ENCODE assay signal across 11 cellular contexts in genomic region chr10:124875596-124875995, GRCh38.
DNase-seq lines count a peak whose midpoint lies in the region; ATAC-seq, FAIRE-seq and TF ChIP-seq lines count a peak whose summit lies in the region.
"Had no signal": no experiment of that assay in that cellular context is flagged by ENCODE, and none has a peak within 500 bp of the region (broad histone marks: within the 10 kb centered on the region; RNA-seq: fewer than 3 reads in every experiment).

No MANE protein-coding gene starts in this region.

- TF ChIP-seq CTCF in GM23338 (conservative IDR thresholded peaks at IDR 0.05; ENCODE audit: low read depth in 2 of 2) (no peak), osteocyte (IDR thresholded peaks at IDR 0.05) (peak; percentile 33), esophagus squamous epithelium (IDR thresholded peaks at IDR 0.05) (peak in 1 of 6 experiments; percentile 35), esophagus muscularis mucosa (IDR thresholded peaks at IDR 0.05) (no peak)

- no peaks in the 10 kb centered on the region for H4K20me1 ChIP-seq in GM23338 (replicated peaks; ENCODE audit: insufficient read depth)

- no peaks in the 10 kb centered on the region for H3F3A ChIP-seq in GM23338 (replicated peaks; ENCODE audit: low read depth)

- no peaks in the 10 kb centered on the region for H3K36me3 ChIP-seq in GM23338 (ENCODE audit: insufficient read depth)
- no peaks in the 10 kb centered on the region for H3K36me3 ChIP-seq in esophagus squamous epithelium
- no peaks in the 10 kb centered on the region for H3K36me3 ChIP-seq in esophagus muscularis mucosa
- H3K36me3 ChIP-seq: suprapubic skin had no signal

- H3K4me2 ChIP-seq in GM23338 = no peak overlapping the region

- intact Hi-C loops in esophagus squamous epithelium (cut with DNase I) (no loop called here), esophagus muscularis mucosa (cut with DNase I) (no loop called here)

- TF ChIP-seq POLR2A in esophagus squamous epithelium (IDR thresholded peaks at IDR 0.05) (no peak), esophagus muscularis mucosa (IDR thresholded peaks at IDR 0.05; ENCODE audit: low read depth) (no peak)

- H3K79me2 ChIP-seq in GM23338 (replicated peaks; ENCODE audit: insufficient read depth) = no peaks in the 10 kb centered on the region
- H3K79me2 ChIP-seq: parathyroid adenoma had no signal

- H3K9me3 Mint-ChIP-seq in GM23338 = peaks cover 6% of the 10 kb centered on the region; the same call in 1 of the 3 replicates
- H3K9me3 Mint-ChIP-seq in osteocyte (ENCODE audit: unreplicated experiment) = no peaks in the 10 kb centered on the region

- H3K9me3 ChIP-seq in esophagus squamous epithelium (no peaks in the 10 kb centered on the region), esophagus muscularis mucosa (peaks cover 0 to 3% (median 0%) of the 10 kb centered on the region in 4 donors)
- H3K9me3 ChIP-seq: suprapubic skin had no signal

- TF ChIP-seq EP300 in esophagus muscularis mucosa (IDR thresholded peaks at IDR 0.05) = no peak

- ATAC-seq in GM23338 (peak; percentile 38; the same call in 2 of the 3 replicates), esophagus mucosa (peak; percentile 14), GM19035 (IDR thresholded peaks at IDR 0.05; ENCODE audit: unreplicated experiment) (no peak)

- H3K27me3 Mint-ChIP-seq in GM23338 (ENCODE audit: insufficient read depth, low read depth, poor library complexity) (peaks cover 2% of the 10 kb centered on the region), osteocyte (ENCODE audit: unreplicated experiment) (peaks cover 5% of the 10 kb centered on the region)

- H3K27ac Mint-ChIP-seq in GM23338 = no peak overlapping the region
- H3K27ac Mint-ChIP-seq in osteocyte (ENCODE audit: unreplicated experiment) = no peak overlapping the region
- H3K27ac Mint-ChIP-seq: activated naive CD8-positive, alpha-beta T cell treated with anti-CD3 and anti-CD28 coated beads, Interleukin-2, amount 10 ng/mL, durations not matched to agents 7 days and 5 days had no signal

- no peak overlapping the region for H3K4me3 ChIP-seq in GM23338
- H3K4me3 ChIP-seq in esophagus squamous epithelium = no peak overlapping the region
- H3K4me3 ChIP-seq in esophagus muscularis mucosa = no peak overlapping the region
- H3K4me3 ChIP-seq: suprapubic skin had no signal

- no peaks in the 10 kb centered on the region for H3K9me2 ChIP-seq in GM23338 (ENCODE audit: insufficient read depth)

- WGBS in esophagus squamous epithelium, 2 donors = 42 to 59% methylated on average over 2 of the region's 2 CpGs
- 69% methylated on average over 1 of the region's 2 CpGs for WGBS in esophagus muscularis mucosa

- H3K4me1 Mint-ChIP-seq in GM23338 (peaks cover 6% of the 10 kb centered on the region), osteocyte (ENCODE audit: unreplicated experiment) (no peaks in the 10 kb centered on the region)
- H3K4me1 Mint-ChIP-seq: activated naive CD8-positive, alpha-beta T cell treated with anti-CD3 and anti-CD28 coated beads, Interleukin-2, amount 10 ng/mL, durations not matched to agents 7 days and 5 days had no signal

- H3K27ac ChIP-seq in GM23338 (ENCODE audit: low read depth) (no peak overlapping the region), esophagus squamous epithelium (no peak overlapping the region), esophagus muscularis mucosa (replicated peaks in 1 of 4) (no peak overlapping the region)
- H3K27ac ChIP-seq: parathyroid adenoma, suprapubic skin had no signal

- FAIRE-seq in RCC 7860 (lab: Jason Lieb, UNC) = no peak

- no peaks in the 10 kb centered on the region for H3K4me1 ChIP-seq in GM23338 (ENCODE audit: insufficient read depth)
- H3K4me1 ChIP-seq in esophagus squamous epithelium = peaks cover 0 to 17% (median 0%) of the 10 kb centered on the region in 3 donors
- no peaks in the 10 kb centered on the region for H3K4me1 ChIP-seq in esophagus muscularis mucosa
- H3K4me1 ChIP-seq: parathyroid adenoma, suprapubic skin had no signal

- H3K27me3 ChIP-seq in GM23338 (ENCODE audit: insufficient read depth) (no peaks in the 10 kb centered on the region), esophagus squamous epithelium (no peaks in the 10 kb centered on the region), esophagus muscularis mucosa (no peaks in the 10 kb centered on the region)
- H3K27me3 ChIP-seq: suprapubic skin had no signal

- H3K4me3 Mint-ChIP-seq in GM23338 (no peak overlapping the region), osteocyte (ENCODE audit: unreplicated experiment) (no peak overlapping the region)
- H3K4me3 Mint-ChIP-seq: activated naive CD8-positive, alpha-beta T cell treated with anti-CD3 and anti-CD28 coated beads, Interleukin-2, amount 10 ng/mL, durations not matched to agents 7 days and 5 days had no signal

- no peaks in the 10 kb centered on the region; the same call in 2 of the 3 replicates for H3K36me3 Mint-ChIP-seq in GM23338 (ENCODE audit: low read depth)
- H3K36me3 Mint-ChIP-seq in osteocyte (ENCODE audit: unreplicated experiment) = no peaks in the 10 kb centered on the region
- H3K36me3 Mint-ChIP-seq: activated naive CD8-positive, alpha-beta T cell treated with anti-CD3 and anti-CD28 coated beads, Interleukin-2, amount 10 ng/mL, durations not matched to agents 7 days and 5 days had no signal

- DNase-seq in GM23338 (ENCODE audit: low spot score) = peak; percentile 53
- peak; percentile 20 for DNase-seq in RCC 7860 (ENCODE audit: low spot score)
- no peak for DNase-seq in osteocyte (ENCODE audit: extremely low spot score, unreplicated experiment)
- DNase-seq in esophagus squamous epithelium (lab: John Stamatoyannopoulos, UW) = no peak
- no peak for DNase-seq in esophagus muscularis mucosa (ENCODE audit: extremely low spot score)
- DNase-seq: activated naive CD8-positive, alpha-beta T cell treated with anti-CD3 and anti-CD28 coated beads, Interleukin-2, amount 10 ng/mL, durations not matched to agents 7 days and 5 days; kidney glomerular epithelial cell had no signal

- peak overlapping the region; percentile 0; the same call in 1 of the 2 replicates for H2AFZ ChIP-seq in GM23338
- H2AFZ ChIP-seq: parathyroid adenoma had no signal

TF ChIP-seq in GM23338, 12 proteins besides CTCF, POLR2A, EP300 and RAD21 (continues in another document):
- TF ChIP-seq EZH2 (IDR thresholded peaks at IDR 0.05; ENCODE audit: low read depth, unreplicated experiment) (no peak), EZH2phosphoT487 (IDR thresholded peaks at IDR 0.05; ENCODE audit: unreplicated experiment) (no peak), ETS1 (IDR thresholded peaks at IDR 0.05) (no peak), STAT1 (IDR thresholded peaks at IDR 0.05; ENCODE audit: unreplicated experiment) (no peak), REST (IDR thresholded peaks at IDR 0.05; ENCODE audit: unreplicated experiment) (no peak), POLR2AphosphoS5 (IDR thresholded peaks at IDR 0.05; ENCODE audit: low read depth) (no peak), CREB1 (CRISPR knock-in tag; IDR thresholded peaks at IDR 0.05; ENCODE audit: low read depth) (no peak), ZNF114 (CRISPR knock-in tag; IDR thresholded peaks at IDR 0.05) (no peak)

Comparison
In these comparisons a context has a peak if more than half of its experiments do, and no peak if none do; other contexts are left out.
1. DNase-seq: peak in GM23338 (single experiment) and RCC 7860 (single experiment); none in osteocyte (single experiment), esophagus squamous epithelium (single experiment) and esophagus muscularis mucosa (single experiment).